17 cellular contexts compared by ENCODE assay signal in the genomic region with DNA sequence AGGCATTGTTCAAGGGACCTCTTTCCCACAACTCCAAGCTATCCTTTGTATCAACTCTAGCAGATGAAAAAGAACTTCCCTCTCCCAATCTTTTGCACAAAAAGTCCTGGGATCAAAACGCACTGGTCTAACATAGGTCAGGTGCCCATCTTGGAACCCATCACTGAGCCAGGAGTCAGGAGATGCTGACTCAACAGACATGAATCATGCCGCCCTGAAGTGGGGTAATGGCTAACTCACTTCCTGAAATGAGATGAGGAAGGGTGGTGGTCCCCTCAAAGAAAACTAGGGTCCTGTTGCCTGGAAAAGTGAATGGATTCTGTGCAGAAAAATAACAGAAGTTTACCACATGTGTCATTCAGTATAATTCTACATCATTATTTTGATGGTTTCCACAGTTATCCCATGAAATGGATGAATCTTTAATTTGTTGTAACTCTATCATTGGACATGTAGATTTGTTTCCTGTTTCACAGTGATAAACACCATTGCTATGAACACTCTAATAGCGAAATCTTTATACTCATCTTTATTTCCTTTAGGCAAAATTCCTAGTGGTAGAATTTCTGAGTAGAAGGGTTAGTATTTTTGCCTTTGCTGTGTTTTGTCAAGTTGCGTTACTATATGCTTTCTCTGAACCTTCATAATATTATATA.
DNase-seq lines count a peak whose midpoint lies in the region; ATAC-seq, FAIRE-seq and TF ChIP-seq lines count a peak whose summit lies in the region.
"Had no signal": no experiment of that assay in that cellular context is flagged by ENCODE, and none has a peak within 500 bp of the region (broad histone marks: within the 10 kb centered on the region; RNA-seq: fewer than 3 reads in every experiment).

No MANE protein-coding gene starts in this region.

- DNase-seq in LHCN-M2 (ENCODE audit: low read depth) (peak; percentile 34), amniotic epithelial cell (ENCODE audit: low read depth) (peak; percentile 60), foreskin fibroblast (peak; percentile 21 to 54), GM19239 (ENCODE audit: insufficient read length, low spot score) (no peak)
- DNase-seq in activated naive CD4-positive, alpha-beta T cell (lab: John Stamatoyannopoulos, UW), result no peak
- DNase-seq in stimulated activated naive B cell treated with anti-CD40 and anti-IgM and Interleukin-4, amounts not matched to agents 10 μg/mL and 1 μg/mL and 100 μg/mL, for 72 hours, result no peak
- DNase-seq: activated T-cell treated with anti-CD3 and anti-CD28 coated beads, Interleukin-2, amount 50 U/mL, for 48 hours; KG1; NCI-H187 treated with DMSO at 0.1 percent for 48 hours; NCI-H69; stomach had no signal

- peak overlapping the region; percentile 10 for H2AFZ ChIP-seq in ACC112 (ENCODE audit: low read length, unreplicated experiment)

- H3K79me2 ChIP-seq in ACC112 (ENCODE audit: control insufficient read depth, insufficient read depth, low read length, unreplicated experiment), result no peaks in the 10 kb centered on the region

- H3K27ac ChIP-seq in ACC112 (ENCODE audit: low read depth, low read length), result peak overlapping the region; percentile 19; the same call in 1 of the 2 replicates
- H3K27ac ChIP-seq: skin epidermis, stomach had no signal

- no peaks in the 10 kb centered on the region for H3K36me3 ChIP-seq in ACC112 (ENCODE audit: insufficient read depth, low read length)
- H3K36me3 ChIP-seq: stomach had no signal

- no peak overlapping the region for H3K27ac Mint-ChIP-seq in stimulated activated naive B cell treated with anti-CD40 and anti-IgM and Interleukin-4, amounts not matched to agents 10 μg/mL and 1 μg/mL and 100 μg/mL, for 72 hours
- H3K27ac Mint-ChIP-seq: mesothelial cell of epicardium; T-helper 2 cell treated with Interferon-gamma antibody and Interleukin-4, amounts not matched to agents 5 μg/mL and 100 μg/mL, for 36 hours had no signal

- no peak for TF ChIP-seq CTCF in foreskin fibroblast (IDR thresholded peaks at IDR 0.05; ENCODE audit: low read depth, low read length)

- H3K9me3 Mint-ChIP-seq in stimulated activated naive B cell treated with anti-CD40 and anti-IgM and Interleukin-4, amounts not matched to agents 10 μg/mL and 1 μg/mL and 100 μg/mL, for 72 hours, result no peaks in the 10 kb centered on the region
- H3K9me3 Mint-ChIP-seq: T-helper 2 cell treated with Interferon-gamma antibody and Interleukin-4, amounts not matched to agents 5 μg/mL and 100 μg/mL, for 36 hours had no signal

- no peak for FAIRE-seq in GM19239 (lab: Jason Lieb, UNC)
- FAIRE-seq: colon had no signal

- H3K4me3 Mint-ChIP-seq in stimulated activated naive B cell treated with anti-CD40 and anti-IgM and Interleukin-4, amounts not matched to agents 10 μg/mL and 1 μg/mL and 100 μg/mL, for 72 hours, result no peak overlapping the region
- H3K4me3 Mint-ChIP-seq: mesothelial cell of epicardium; T-helper 2 cell treated with Interferon-gamma antibody and Interleukin-4, amounts not matched to agents 5 μg/mL and 100 μg/mL, for 36 hours had no signal

- H3K4me1 Mint-ChIP-seq in stimulated activated naive B cell treated with anti-CD40 and anti-IgM and Interleukin-4, amounts not matched to agents 10 μg/mL and 1 μg/mL and 100 μg/mL, for 72 hours, result peaks cover 3 to 6% of the 10 kb centered on the region in 2 donors
- H3K4me1 Mint-ChIP-seq: mesothelial cell of epicardium had no signal

- H3K27me3 Mint-ChIP-seq in stimulated activated naive B cell treated with anti-CD40 and anti-IgM and Interleukin-4, amounts not matched to agents 10 μg/mL and 1 μg/mL and 100 μg/mL, for 72 hours, result peaks cover 0 to 5% of the 10 kb centered on the region in 2 donors

- peaks cover 22% of the 10 kb centered on the region for H3K4me1 ChIP-seq in ACC112 (ENCODE audit: control insufficient read depth, insufficient read depth, low read length, unreplicated experiment)
- H3K4me1 ChIP-seq: stomach had no signal

- H3K4me3 ChIP-seq in ACC112 (ENCODE audit: low read depth, low read length) (no peak overlapping the region), foreskin fibroblast (ENCODE audit: low read depth in 1 of 2, low read length in 2 of 2) (no peak overlapping the region)
- H3K4me3 ChIP-seq: skin epidermis, stomach had no signal

- no peak for ATAC-seq in GM19328 (IDR thresholded peaks at IDR 0.05; ENCODE audit: unreplicated experiment)
- no peak for ATAC-seq in stimulated activated naive B cell treated with anti-CD40 and anti-IgM and Interleukin-4, amounts not matched to agents 10 μg/mL and 1 μg/mL and 100 μg/mL, for 72 hours (replicated peaks)

- H3K36me3 Mint-ChIP-seq in stimulated activated naive B cell treated with anti-CD40 and anti-IgM and Interleukin-4, amounts not matched to agents 10 μg/mL and 1 μg/mL and 100 μg/mL, for 72 hours, result no peaks in the 10 kb centered on the region

- no peaks in the 10 kb centered on the region for H3K27me3 ChIP-seq in ACC112 (ENCODE audit: insufficient read depth, low read length)
- H3K27me3 ChIP-seq: stomach had no signal

Comparison
In these comparisons a context has a peak if more than half of its experiments do, and no peak if none do; other contexts are left out.
1. DNase-seq: peak in LHCN-M2 (single experiment), amniotic epithelial cell (single experiment) and foreskin fibroblast (2 of 2); none in GM19239 (single experiment), activated naive CD4-positive, alpha-beta T cell (0 of 4) and stimulated activated naive B cell treated with anti-CD40 and anti-IgM and Interleukin-4, amounts not matched to agents 10 μg/mL and 1 μg/mL and 100 μg/mL, for 72 hours (single experiment).